Comparison of ENCODE assay signal across 1 cellular context in the genomic region with DNA sequence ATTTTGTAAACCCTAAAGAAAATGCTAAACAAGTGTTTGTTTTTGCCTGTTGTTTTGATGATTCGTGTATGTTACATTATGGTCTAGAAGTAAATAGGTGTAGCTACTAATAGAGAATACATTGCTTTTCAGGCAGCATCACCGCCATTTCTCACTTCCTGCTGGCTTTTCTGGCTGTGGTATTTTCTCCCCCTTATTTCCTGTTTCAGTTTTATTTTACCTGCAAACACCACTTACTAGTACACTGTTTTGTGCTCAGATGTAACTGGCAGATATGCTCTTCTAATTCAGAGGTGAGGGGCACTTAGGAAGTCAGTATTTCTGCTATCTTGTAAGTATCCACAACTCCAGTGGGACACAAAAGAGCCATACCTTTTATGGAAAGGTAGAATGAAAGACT.
TF ChIP-seq lines count a peak whose summit lies in the region.

No MANE protein-coding gene starts in this region.

TF ChIP-seq in HepG2, 621 proteins besides CTCF, POLR2A, EP300 and RAD21 (continued from another document):
- TF ChIP-seq, protein P1, sequence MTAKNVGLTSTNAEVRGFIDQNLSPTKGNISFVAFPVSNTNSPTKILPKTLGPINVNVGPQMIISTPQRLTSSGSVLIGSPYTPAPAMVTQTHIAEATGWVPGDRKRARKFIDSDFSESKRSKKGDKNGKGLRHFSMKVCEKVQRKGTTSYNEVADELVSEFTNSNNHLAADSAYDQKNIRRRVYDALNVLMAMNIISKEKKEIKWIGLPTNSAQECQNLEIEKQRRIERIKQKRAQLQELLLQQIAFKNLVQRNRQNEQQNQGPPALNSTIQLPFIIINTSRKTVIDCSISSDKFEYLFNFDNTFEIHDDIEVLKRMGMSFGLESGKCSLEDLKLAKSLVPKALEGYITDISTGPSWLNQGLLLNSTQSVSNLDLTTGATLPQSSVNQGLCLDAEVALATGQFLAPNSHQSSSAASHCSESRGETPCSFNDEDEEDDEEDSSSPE (CRISPR knock-in tag; IDR thresholded peaks at IDR 0.05): no peak
- TF ChIP-seq NFE2L2 (IDR thresholded peaks at IDR 0.05; ENCODE audit: low read length) (no peak), ZNF484 (CRISPR knock-in tag; IDR thresholded peaks at IDR 0.05; ENCODE audit: borderline replicate concordance, low read depth) (no peak), SNRNP70 (IDR thresholded peaks at IDR 0.05; ENCODE audit: low read depth, low read length) (no peak), ZNF569 (CRISPR knock-in tag; IDR thresholded peaks at IDR 0.05; ENCODE audit: borderline replicate concordance) (no peak), RCOR2 (CRISPR knock-in tag; IDR thresholded peaks at IDR 0.05) (no peak), ZNF317 (CRISPR knock-in tag; IDR thresholded peaks at IDR 0.05) (no peak), HNRNPUL1 (IDR thresholded peaks at IDR 0.05; ENCODE audit: low read depth, low read length) (no peak), ZNF234 (CRISPR knock-in tag; conservative IDR thresholded peaks at IDR 0.05) (no peak), RXRA (CRISPR knock-in tag; IDR thresholded peaks at IDR 0.05) (no peak), PRMT3 (CRISPR knock-in tag; IDR thresholded peaks at IDR 0.05; ENCODE audit: borderline replicate concordance, low read depth) (no peak), TRIM24 (CRISPR knock-in tag; IDR thresholded peaks at IDR 0.05) (no peak), EED (CRISPR knock-in tag; IDR thresholded peaks at IDR 0.05) (no peak), ZSCAN29 (CRISPR knock-in tag; conservative IDR thresholded peaks at IDR 0.05) (no peak), CHD2 (IDR thresholded peaks at IDR 0.05; ENCODE audit: low read depth, low read length) (no peak), TAF15 (IDR thresholded peaks at IDR 0.05; ENCODE audit: low read depth, low read length, poor library complexity, severe bottlenecking) (no peak)
- TF ChIP-seq, protein P2, sequence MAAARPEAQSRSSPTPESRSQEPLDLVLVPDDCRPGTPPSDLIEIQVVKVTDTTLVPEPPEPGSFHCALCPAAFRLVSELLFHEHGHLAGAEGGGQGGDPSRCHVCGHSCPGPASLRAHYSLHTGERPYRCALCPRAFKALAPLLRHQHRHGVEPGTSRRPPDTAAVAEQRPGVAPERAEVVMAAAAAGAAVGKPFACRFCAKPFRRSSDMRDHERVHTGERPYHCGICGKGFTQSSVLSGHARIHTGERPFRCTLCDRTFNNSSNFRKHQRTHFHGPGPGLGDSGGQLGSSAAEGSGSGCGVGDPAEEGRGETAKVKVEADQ (CRISPR knock-in tag; IDR thresholded peaks at IDR 0.05; ENCODE audit: borderline replicate concordance): no peak
TF ChIP-seq in HepG2: peak in this region for 0.
